ENCODE assay signal across 8 cellular contexts in the genomic region with DNA sequence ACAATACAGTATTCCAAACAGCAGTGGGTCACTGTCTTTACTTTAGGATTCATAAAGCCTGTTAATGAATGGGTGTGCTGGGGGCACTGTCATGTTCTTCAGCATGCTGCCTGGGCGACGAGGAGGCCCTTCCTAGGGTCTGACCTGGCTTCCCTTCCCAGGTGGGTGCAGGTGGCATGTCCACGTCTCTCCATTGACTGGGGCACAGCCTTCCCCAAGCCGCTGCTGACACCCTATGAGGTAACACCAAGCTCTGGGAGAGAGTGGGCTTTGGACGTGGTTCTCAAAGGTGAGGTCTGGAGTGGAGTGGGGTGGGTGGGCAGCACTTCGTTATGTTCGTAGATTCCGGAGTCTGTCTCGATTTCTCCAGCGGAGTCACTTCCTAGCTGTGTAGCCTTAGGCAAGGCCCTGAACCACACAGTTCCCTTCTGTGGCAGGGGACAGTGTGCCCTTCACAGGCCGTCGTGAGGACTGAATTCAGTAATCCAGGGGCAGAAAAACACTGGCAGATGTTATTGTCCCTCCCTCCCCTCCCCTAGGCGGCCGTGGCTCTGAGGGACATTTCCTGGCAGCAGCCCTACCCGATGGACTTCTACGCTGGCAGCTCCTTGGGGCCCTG. TPM values are rescaled to one million over a fixed set of nuclear protein-coding genes. Genes with fewer than 3 reads are reported as not detected.
DNase-seq lines count a peak whose midpoint lies in the region; ATAC-seq lines count a peak whose summit lies in the region.

No MANE protein-coding gene starts in this region.

- no peaks in the 10 kb centered on the region for H3K4me1 ChIP-seq in iPS-20b (ENCODE audit: insufficient read depth, low read length)

- H3K36me3 Mint-ChIP-seq in activated CD8-positive, alpha-beta T cell treated with anti-CD3 and anti-CD28 coated beads, Interleukin-2, amount 10 ng/mL, durations not matched to agents 7 days and 5 days (ENCODE audit: low read depth), result peaks cover 29% of the 10 kb centered on the region

- no peak overlapping the region for H3K27ac Mint-ChIP-seq in activated CD8-positive, alpha-beta T cell treated with anti-CD3 and anti-CD28 coated beads, Interleukin-2, amount 10 ng/mL, durations not matched to agents 7 days and 5 days

- DNase-seq in NCI-H1694 treated with DMSO at 0.1 percent for 48 hours (lab: John Stamatoyannopoulos, UW) (peak; percentile 35), NCI-H1694 (lab: John Stamatoyannopoulos, UW) (no peak), superior temporal gyrus (ENCODE audit: extremely low spot score) (peak; percentile 13), DMS114 treated with DMSO at 0.1 percent for 48 hours (lab: John Stamatoyannopoulos, UW; ENCODE audit: unreplicated experiment) (no peak), NCI-H187 (lab: John Stamatoyannopoulos, UW) (no peak)
- no peak for DNase-seq in activated CD8-positive, alpha-beta T cell treated with anti-CD3 and anti-CD28 coated beads, Interleukin-2, amount 10 ng/mL, durations not matched to agents 7 days and 5 days

- peaks cover 16% of the 10 kb centered on the region for H3K36me3 ChIP-seq in iPS-20b (ENCODE audit: insufficient read depth, low read depth, low read length)

- H3K9me3 ChIP-seq in iPS-20b (ENCODE audit: insufficient read depth, low read depth, low read length), result no peaks in the 10 kb centered on the region

- CTCF ChIA-PET in activated CD8-positive, alpha-beta T cell treated with anti-CD3 and anti-CD28 coated beads, Interleukin-2, amount 10 ng/mL, durations not matched to agents 7 days and 5 days (lab: Charles Lee), result interaction anchor here (1.0 to 1.3 kb wide), 3 partner anchors 132 to 312 kb away, joined by 3 to 5 read pairs (median 3); no protein-coding TSS in a partner anchor

- H3K27me3 Mint-ChIP-seq in activated CD8-positive, alpha-beta T cell treated with anti-CD3 and anti-CD28 coated beads, Interleukin-2, amount 10 ng/mL, durations not matched to agents 7 days and 5 days (ENCODE audit: low read depth), result no peaks in the 10 kb centered on the region

- peaks cover 24% of the 10 kb centered on the region for H3K4me1 Mint-ChIP-seq in activated CD8-positive, alpha-beta T cell treated with anti-CD3 and anti-CD28 coated beads, Interleukin-2, amount 10 ng/mL, durations not matched to agents 7 days and 5 days (ENCODE audit: low read depth)

- no peak for ATAC-seq in activated CD8-positive, alpha-beta T cell treated with anti-CD3 and anti-CD28 coated beads, Interleukin-2, amount 10 ng/mL, durations not matched to agents 7 days and 5 days
- ATAC-seq in GM19351 (IDR thresholded peaks at IDR 0.05; ENCODE audit: unreplicated experiment), result no peak

- peak overlapping the region; percentile 35; the same call in 1 of the 2 replicates for H3K9ac ChIP-seq in iPS-20b (ENCODE audit: low read depth, low read length)

- H3K27ac ChIP-seq in iPS-20b (ENCODE audit: low read length), result no peak overlapping the region

- no peaks in the 10 kb centered on the region; the same call in 1 of the 2 replicates for H3K27me3 ChIP-seq in iPS-20b (ENCODE audit: insufficient read depth, low read length)

- peak overlapping the region; percentile 48 for H3K4me3 Mint-ChIP-seq in activated CD8-positive, alpha-beta T cell treated with anti-CD3 and anti-CD28 coated beads, Interleukin-2, amount 10 ng/mL, durations not matched to agents 7 days and 5 days

- H3K4me3 ChIP-seq in iPS-20b (ENCODE audit: low read length), result peak overlapping the region; percentile 78; the same call in 1 of the 2 replicates

- POLR2A ChIA-PET in activated CD8-positive, alpha-beta T cell treated with anti-CD3 and anti-CD28 coated beads, Interleukin-2, amount 10 ng/mL, durations not matched to agents 7 days and 5 days (lab: Charles Lee), result no interaction called here

- H3K9me3 Mint-ChIP-seq in activated CD8-positive, alpha-beta T cell treated with anti-CD3 and anti-CD28 coated beads, Interleukin-2, amount 10 ng/mL, durations not matched to agents 7 days and 5 days (ENCODE audit: insufficient read depth), result no peaks in the 10 kb centered on the region

RNA-seq across cellular contexts. Expression of gene OVCA2, which starts 0.8 kb away (rescaled TPM):
- total RNA-seq in activated CD8-positive, alpha-beta T cell treated with anti-CD3 and anti-CD28 coated beads, Interleukin-2, amount 10 ng/mL, durations not matched to agents 7 days and 5 days, result 10 to 100 TPM; 34.9 to 40.1 TPM

RNA-seq across cellular contexts. Expression of gene DPH1, which starts 11.1 kb away (rescaled TPM):
- total RNA-seq in activated CD8-positive, alpha-beta T cell treated with anti-CD3 and anti-CD28 coated beads, Interleukin-2, amount 10 ng/mL, durations not matched to agents 7 days and 5 days, result 10 to 100 TPM; 24.6 to 24.7 TPM

RNA-seq across cellular contexts. Expression of gene HIC1, which starts 13.9 kb away (rescaled TPM):
- 10 to 100 TPM; 66.8 to 70.8 TPM for total RNA-seq in activated CD8-positive, alpha-beta T cell treated with anti-CD3 and anti-CD28 coated beads, Interleukin-2, amount 10 ng/mL, durations not matched to agents 7 days and 5 days

RNA-seq across cellular contexts. Expression of gene RTN4RL1, which starts 15.9 kb away (rescaled TPM):
- total RNA-seq in activated CD8-positive, alpha-beta T cell treated with anti-CD3 and anti-CD28 coated beads, Interleukin-2, amount 10 ng/mL, durations not matched to agents 7 days and 5 days, result under 1 TPM; 0.10 to 0.18 TPM

Comparison
In these comparisons a context has a peak if more than half of its experiments do, and no peak if none do; other contexts are left out.
1. DNase-seq: peak in NCI-H1694 treated with DMSO at 0.1 percent for 48 hours (single experiment) and superior temporal gyrus (single experiment); none in NCI-H1694 (single experiment), activated CD8-positive, alpha-beta T cell treated with anti-CD3 and anti-CD28 coated beads, Interleukin-2, amount 10 ng/mL, durations not matched to agents 7 days and 5 days (single experiment), DMS114 treated with DMSO at 0.1 percent for 48 hours (single experiment) and NCI-H187 (0 of 2).